18 cellular contexts compared by ENCODE assay signal in genomic region chr9:96758845-96759673, GRCh38. TPM values are rescaled to one million over a fixed set of nuclear protein-coding genes. Genes with fewer than 3 reads are reported as not detected.
A peak's percentile ranks its signal among the peaks of the same experiment; 100 is the strongest.
DNase-seq lines count a peak whose midpoint lies in the region; ATAC-seq and TF ChIP-seq lines count a peak whose summit lies in the region.
"Had no signal": no experiment of that assay in that cellular context is flagged by ENCODE, and none has a peak within 500 bp of the region (broad histone marks: within the 10 kb centered on the region; RNA-seq: fewer than 3 reads in every experiment).

No MANE protein-coding gene starts in this region.

- no peaks in the 10 kb centered on the region for H3K4me1 Mint-ChIP-seq in GM23338

- no peak overlapping the region for H3K27ac Mint-ChIP-seq in GM23338
- H3K27ac Mint-ChIP-seq: activated CD8-positive, alpha-beta T cell treated with anti-CD3 and anti-CD28 coated beads for 36 hours had no signal

- H3K27me3 Mint-ChIP-seq in GM23338 (ENCODE audit: insufficient read depth, low read depth, poor library complexity), result peaks cover 2% of the 10 kb centered on the region
- H3K27me3 Mint-ChIP-seq: activated CD8-positive, alpha-beta T cell treated with anti-CD3 and anti-CD28 coated beads for 36 hours had no signal

- no peak overlapping the region for H2AFZ ChIP-seq in GM23338
- H2AFZ ChIP-seq in PC-9, result no peak overlapping the region

- H3K9me3 Mint-ChIP-seq in GM23338, result peaks cover 96% of the 10 kb centered on the region

- DNase-seq in GM23338 (ENCODE audit: low spot score) (peak; percentile 22), PC-9 (no peak), fibroblast of gingiva (ENCODE audit: low read depth) (peak; percentile 3), renal cortical epithelial cell (ENCODE audit: low read depth) (peak; percentile 29), left lung (no peak), iPS-NIHi11 (ENCODE audit: low spot score) (no peak)
- DNase-seq: activated CD8-positive, alpha-beta T cell treated with anti-CD3 and anti-CD28 coated beads for 36 hours; DMS79; heart right ventricle; kidney glomerular epithelial cell; NCI-H2081 treated with DMSO at 0.1 percent for 48 hours; stimulated activated CD4-positive, alpha-beta T cell treated with anti-CD3 and anti-CD28 coated beads, Interleukin-4, amount 100 ng/mL, for 4 hours; T-helper 1 cell; thyroid gland had no signal

- CTCF ChIA-PET in PC-9 (lab: Charles Lee), result no interaction called here

- peaks cover 99% of the 10 kb centered on the region for H3K36me3 Mint-ChIP-seq in GM23338 (ENCODE audit: low read depth)

- ATAC-seq in GM23338 (no peak), left lung (no peak), GM18498 (IDR thresholded peaks at IDR 0.05; ENCODE audit: unreplicated experiment) (no peak)
- ATAC-seq: activated CD8-positive, alpha-beta T cell treated with anti-CD3 and anti-CD28 coated beads for 36 hours; heart right ventricle had no signal

- intact Hi-C loops in PC-9 (cut with micrococcal nuclease; ENCODE audit: unreplicated experiment), result no loop called here
- intact Hi-C loops in left lung (cut with DNase I), result no loop called here

- no peak overlapping the region for H3K4me3 Mint-ChIP-seq in GM23338
- H3K4me3 Mint-ChIP-seq: activated CD8-positive, alpha-beta T cell treated with anti-CD3 and anti-CD28 coated beads for 36 hours had no signal

- TF ChIP-seq CTCF in GM23338 (conservative IDR thresholded peaks at IDR 0.05; ENCODE audit: low read depth in 2 of 2) (no peak), PC-9 (conservative IDR thresholded peaks at IDR 0.05) (no peak), left lung (IDR thresholded peaks at IDR 0.05) (no peak)

- no TSS peak for BruUV-seq in PC-9 (replicated peaks; lab: Mats Ljungman, UMichigan)

- peaks cover 89% of the 10 kb centered on the region for H3K9me3 ChIP-seq in PC-9 (ENCODE audit: insufficient read depth, low read depth)
- H3K9me3 ChIP-seq in left lung, result peaks cover 33 to 100% of the 10 kb centered on the region in 2 donors

- no peak overlapping the region for H3K4me2 ChIP-seq in GM23338
- no peak overlapping the region for H3K4me2 ChIP-seq in PC-9

- H3K4me1 ChIP-seq in GM23338 (ENCODE audit: insufficient read depth) (no peaks in the 10 kb centered on the region), PC-9 (replicated peaks; ENCODE audit: insufficient read depth) (no peaks in the 10 kb centered on the region), left lung (no peaks in the 10 kb centered on the region)
- H3K4me1 ChIP-seq: heart right ventricle, thyroid gland had no signal

- H3F3A ChIP-seq in GM23338 (replicated peaks; ENCODE audit: low read depth), result no peaks in the 10 kb centered on the region; the same call in 1 of the 2 replicates
- peaks cover 13% of the 10 kb centered on the region; the same call in 1 of the 2 replicates for H3F3A ChIP-seq in PC-9 (ENCODE audit: insufficient read depth, low read depth)

- H3K27ac ChIP-seq in GM23338 (ENCODE audit: low read depth) (no peak overlapping the region), PC-9 (no peak overlapping the region), left lung (no peak overlapping the region)
- H3K27ac ChIP-seq: C4-2B, epithelial cell of prostate, heart right ventricle, thyroid gland, VCaP had no signal

- peaks cover 74% of the 10 kb centered on the region for H3K36me3 ChIP-seq in GM23338 (ENCODE audit: insufficient read depth)
- H3K36me3 ChIP-seq in PC-9 (ENCODE audit: low read depth), result peaks cover 50% of the 10 kb centered on the region
- H3K36me3 ChIP-seq in left lung, result peaks cover 27 to 62% of the 10 kb centered on the region in 2 donors

- POLR2A ChIA-PET in PC-9 (lab: Charles Lee; ENCODE audit: unreplicated experiment), result no interaction called here

- H4K20me1 ChIP-seq in GM23338 (replicated peaks; ENCODE audit: insufficient read depth) (no peaks in the 10 kb centered on the region), PC-9 (ENCODE audit: insufficient read depth) (no peaks in the 10 kb centered on the region)

- H3K4me3 ChIP-seq in GM23338 (no peak overlapping the region; the same call in 1 of the 2 replicates), PC-9 (peak overlapping the region; percentile 20; the same call in 1 of the 2 replicates), left lung (no peak overlapping the region)
- H3K4me3 ChIP-seq: heart right ventricle, thyroid gland had no signal

- H3K9me2 ChIP-seq in GM23338 (ENCODE audit: insufficient read depth) (no peaks in the 10 kb centered on the region), PC-9 (ENCODE audit: insufficient read depth) (no peaks in the 10 kb centered on the region)

- H3K79me2 ChIP-seq in GM23338 (replicated peaks; ENCODE audit: insufficient read depth) (no peaks in the 10 kb centered on the region), PC-9 (ENCODE audit: low read depth) (no peaks in the 10 kb centered on the region)

- H3K27me3 ChIP-seq in GM23338 (ENCODE audit: insufficient read depth) (peaks cover 3% of the 10 kb centered on the region; the same call in 1 of the 2 replicates), PC-9 (ENCODE audit: insufficient read depth, low read depth) (no peaks in the 10 kb centered on the region), left lung (no peaks in the 10 kb centered on the region)
- H3K27me3 ChIP-seq: heart right ventricle, thyroid gland had no signal

TF ChIP-seq in GM23338, 12 proteins besides CTCF, POLR2A, EP300 and RAD21 (continues in another document):
- TF ChIP-seq ZNF462 (CRISPR knock-in tag; IDR thresholded peaks at IDR 0.05) (no peak), ETS1 (IDR thresholded peaks at IDR 0.05) (no peak), POLR2AphosphoS5 (IDR thresholded peaks at IDR 0.05; ENCODE audit: low read depth) (no peak), ZNF114 (CRISPR knock-in tag; IDR thresholded peaks at IDR 0.05) (no peak)

RNA-seq across cellular contexts. Expression of gene ZNF510, which starts 18.8 kb away (rescaled TPM):
- total RNA-seq in GM23338 (2014; rRNA removed; shearing (Covaris generic)), result 14.5 and 18.7 TPM in 2 replicates
- 3.9 and 4.8 TPM in 2 replicates for polyA plus RNA-seq in GM23338 (2016; fragmentation: Nextera tagmentation; extraction: Ambion mirVana)
- total RNA-seq in PC-9 (2021) (8.4 and 8.7 TPM in 2 replicates), renal cortical epithelial cell (16.3 and 22.5 TPM in 2 replicates), left lung (1 to 10 TPM; 7.9 to 9.3 TPM)

Comparison
In these comparisons a context has a peak if more than half of its experiments do, and no peak if none do; other contexts are left out.
1. DNase-seq: peak in GM23338 (single experiment), fibroblast of gingiva (single experiment) and renal cortical epithelial cell (single experiment); none in PC-9 (0 of 2), left lung (0 of 2) and iPS-NIHi11 (single experiment).